ENCODE assay signal across 10 cellular contexts in the genomic region with DNA sequence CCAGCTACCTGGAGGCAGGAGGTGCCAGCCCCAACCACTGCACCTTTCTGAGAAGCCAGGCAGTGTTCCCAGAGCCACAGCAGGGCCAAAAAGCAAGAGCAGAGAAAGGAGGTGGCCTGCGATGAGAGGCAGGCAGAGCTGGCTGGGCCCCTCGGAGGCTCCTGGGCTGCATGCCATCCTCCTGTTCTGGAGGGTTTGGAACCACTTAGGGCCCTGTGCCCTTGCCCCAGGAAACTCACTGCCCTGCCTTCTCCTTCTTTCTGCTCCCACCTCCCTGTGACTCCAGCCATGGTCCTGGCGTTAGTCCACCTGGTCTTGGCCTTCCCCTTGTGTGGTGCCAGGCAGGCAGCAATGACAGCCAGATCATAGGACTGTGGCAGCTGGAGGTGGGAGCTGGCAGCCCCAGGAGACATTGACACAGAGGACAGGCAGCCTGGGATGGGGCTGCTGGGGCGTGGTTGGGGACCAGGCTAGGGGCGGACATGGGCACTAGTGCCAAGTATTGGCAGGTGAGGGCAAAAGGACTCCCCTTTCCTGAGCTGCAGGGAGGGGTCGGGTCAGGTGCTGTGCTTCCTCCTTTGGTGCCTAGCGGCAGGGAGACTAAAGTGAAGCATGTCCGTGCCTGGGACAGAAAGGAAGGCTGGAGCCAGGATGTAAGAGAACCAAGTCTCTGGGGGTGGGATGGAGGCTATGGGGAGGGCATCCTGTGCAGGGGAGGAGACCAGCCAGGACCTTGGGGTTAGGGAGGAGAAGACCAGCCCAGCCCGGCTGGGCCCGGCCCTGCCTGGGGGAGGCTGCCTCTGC. TPM values are rescaled to one million over a fixed set of nuclear protein-coding genes. Genes with fewer than 3 reads are reported as not detected.
DNase-seq lines count a peak whose midpoint lies in the region; ATAC-seq and TF ChIP-seq lines count a peak whose summit lies in the region.
"Had no signal": no experiment of that assay in that cellular context is flagged by ENCODE, and none has a peak within 500 bp of the region (broad histone marks: within the 10 kb centered on the region; RNA-seq: fewer than 3 reads in every experiment).

No MANE protein-coding gene starts in this region.

- no peak for TF ChIP-seq POLR2A in esophagus muscularis mucosa (IDR thresholded peaks at IDR 0.05; ENCODE audit: low read depth)

- no peaks in the 10 kb centered on the region for H4K20me1 ChIP-seq in OCI-LY1 (ENCODE audit: insufficient read depth, low read length)

- TF ChIP-seq CTCF in GM12865 (IDR thresholded peaks at IDR 0.05; ENCODE audit: insufficient read depth, low read depth, low read length, missing control alignments), result no peak
- no peak for TF ChIP-seq CTCF in OCI-LY1 (IDR thresholded peaks at IDR 0.05; ENCODE audit: low read length)
- TF ChIP-seq CTCF in esophagus muscularis mucosa (IDR thresholded peaks at IDR 0.05), result no peak
- TF ChIP-seq CTCF in progenitor cell of endocrine pancreas (IDR thresholded peaks at IDR 0.05; ENCODE audit: unreplicated experiment), result no peak

- H3K27me3 ChIP-seq in OCI-LY1 (ENCODE audit: insufficient read depth, low read length) (no peaks in the 10 kb centered on the region), esophagus muscularis mucosa (no peaks in the 10 kb centered on the region)
- H3K27me3 ChIP-seq: uterus had no signal

- H3K9me2 ChIP-seq in OCI-LY1 (ENCODE audit: low read depth, low read length), result no peaks in the 10 kb centered on the region

- no peaks in the 10 kb centered on the region for H3K9me3 Mint-ChIP-seq in progenitor cell of endocrine pancreas (ENCODE audit: low read depth)

- peaks cover 4% of the 10 kb centered on the region for H3K4me1 Mint-ChIP-seq in progenitor cell of endocrine pancreas (ENCODE audit: low read depth)

- no peaks in the 10 kb centered on the region for H3K79me2 ChIP-seq in OCI-LY1 (ENCODE audit: insufficient read depth, low read length)
- H3K79me2 ChIP-seq: parathyroid adenoma had no signal

- no peaks in the 10 kb centered on the region for H3K9me3 ChIP-seq in OCI-LY1 (ENCODE audit: low read length)
- H3K9me3 ChIP-seq in esophagus muscularis mucosa, result no peaks in the 10 kb centered on the region
- H3K9me3 ChIP-seq: uterus had no signal

- H3K36me3 ChIP-seq in OCI-LY1 (ENCODE audit: insufficient read depth, low read length) (no peaks in the 10 kb centered on the region), esophagus muscularis mucosa (peaks cover 0 to 1% (median 0%) of the 10 kb centered on the region in 4 donors)
- H3K36me3 ChIP-seq: uterus had no signal

- peaks cover 66% of the 10 kb centered on the region for H3K27me3 Mint-ChIP-seq in progenitor cell of endocrine pancreas

- 71% methylated on average over 8 of the region's 10 CpGs for WGBS in esophagus muscularis mucosa

- no peak for TF ChIP-seq EP300 in esophagus muscularis mucosa (IDR thresholded peaks at IDR 0.05)

- H3K27ac Mint-ChIP-seq in progenitor cell of endocrine pancreas, result peak overlapping the region; percentile 13

- no peak overlapping the region for H2AFZ ChIP-seq in OCI-LY1 (ENCODE audit: low read length)

- ATAC-seq in GM19035 (IDR thresholded peaks at IDR 0.05; ENCODE audit: unreplicated experiment), result no peak
- no peak for ATAC-seq in HG02981 (IDR thresholded peaks at IDR 0.05; ENCODE audit: unreplicated experiment)

- no peak for DNase-seq in GM12865 (ENCODE audit: low read depth)
- DNase-seq in esophagus muscularis mucosa (ENCODE audit: extremely low spot score), result peak; percentile 14
- DNase-seq in progenitor cell of endocrine pancreas (ENCODE audit: low spot score, unreplicated experiment), result no peak
- DNase-seq in AG20443 (ENCODE audit: low spot score), result no peak
- DNase-seq: effector memory CD4-positive, alpha-beta T cell; uterus had no signal

- no peak overlapping the region for H3K27ac ChIP-seq in OCI-LY1 (ENCODE audit: low read depth, low read length, poor library complexity, severe bottlenecking)
- peak overlapping the region in 1 of 4 donors; percentile 61 for H3K27ac ChIP-seq in esophagus muscularis mucosa (replicated peaks in 1 of 4)
- H3K27ac ChIP-seq: parathyroid adenoma, uterus had no signal

- H3K4me3 Mint-ChIP-seq in progenitor cell of endocrine pancreas (ENCODE audit: low read depth), result peak overlapping the region; percentile 19

- intact Hi-C loops in esophagus muscularis mucosa (cut with DNase I), result no loop called here

- no peak overlapping the region; the same call in 1 of the 2 replicates for H3K9ac ChIP-seq in OCI-LY1 (ENCODE audit: low read length)
- H3K9ac ChIP-seq: parathyroid adenoma had no signal

- H3K4me2 ChIP-seq in OCI-LY1 (ENCODE audit: low read length), result peak overlapping the region; percentile 68; the same call in 1 of the 2 replicates

- H3K36me3 Mint-ChIP-seq in progenitor cell of endocrine pancreas (ENCODE audit: insufficient read depth), result no peaks in the 10 kb centered on the region

- H3K4me3 ChIP-seq in GM12865 (ENCODE audit: low read depth, low read length), result peak overlapping the region; percentile 45
- peak overlapping the region; percentile 58 for H3K4me3 ChIP-seq in OCI-LY1 (ENCODE audit: low read depth, low read length, poor library complexity, severe bottlenecking)
- H3K4me3 ChIP-seq in esophagus muscularis mucosa, result peak overlapping the region; percentile 52 to 65 (median 56)

- H3K4me1 ChIP-seq in OCI-LY1 (ENCODE audit: insufficient read depth, low read length, severe bottlenecking), result peaks cover 11% of the 10 kb centered on the region
- peaks cover 15 to 26% (median 18%) of the 10 kb centered on the region in 4 donors for H3K4me1 ChIP-seq in esophagus muscularis mucosa
- H3K4me1 ChIP-seq: uterus had no signal

- H3F3A ChIP-seq in OCI-LY1 (ENCODE audit: insufficient read depth, low read length), result no peaks in the 10 kb centered on the region

RNA-seq across cellular contexts. Expression of gene APLN, which starts 1.4 kb away (rescaled TPM):
- total RNA-seq in esophagus muscularis mucosa (under 1 TPM; 0.42 to 0.99 (median 0.78) TPM), progenitor cell of endocrine pancreas (0.14 and 0.38 TPM in 2 replicates)
